ENCODE assay signal across 16 cellular contexts in genomic region chr19:19534556-19535265, GRCh38. TPM values are rescaled to one million over a fixed set of nuclear protein-coding genes. Genes with fewer than 3 reads are reported as not detected.
DNase-seq lines count a peak whose midpoint lies in the region; ATAC-seq, FAIRE-seq and TF ChIP-seq lines count a peak whose summit lies in the region.
"Had no signal": no experiment of that assay in that cellular context is flagged by ENCODE, and none has a peak within 500 bp of the region (broad histone marks: within the 10 kb centered on the region; RNA-seq: fewer than 3 reads in every experiment).

No MANE protein-coding gene starts in this region.

- H3K27ac ChIP-seq in HepG2 (ENCODE audit: extremely low read length, insufficient read depth, low read length) (no peak overlapping the region), small intestine (ENCODE audit: low read depth in 1 of 2, low read length in 1 of 2) (no peak overlapping the region)
- H3K27ac ChIP-seq: KMS-11 had no signal

- no peaks in the 10 kb centered on the region for H4K20me1 ChIP-seq in HepG2 (ENCODE audit: insufficient read depth, low read length)

- H3K9ac ChIP-seq in HepG2 (ENCODE audit: insufficient read depth, low read depth, low read length) = no peak overlapping the region
- H3K9ac ChIP-seq: KMS-11 had no signal

- ATAC-seq in activated T-helper 17 cell treated with anti-CD3 and anti-CD28 coated beads, Interleukin-2, amount 50 U/mL, for 72 hours (replicated peaks) = no peak
- ATAC-seq in HepG2 (no peak), HG03469 (IDR thresholded peaks at IDR 0.05; ENCODE audit: unreplicated experiment) (no peak)
- ATAC-seq: PC-3 had no signal

- no peaks in the 10 kb centered on the region for H3K79me2 ChIP-seq in HepG2 (ENCODE audit: insufficient read depth, low read length)

- intact Hi-C loops in Calu3 (cut with micrococcal nuclease; ENCODE audit: unreplicated experiment) = loop anchor here (10.0 kb wide), 1 partner anchor 420 kb away; no protein-coding TSS in a partner anchor
- intact Hi-C loops in HepG2 (cut with micrococcal nuclease; ENCODE audit: unreplicated experiment) = loop anchor here (5.0 kb wide), 2 partner anchors 108 to 423 kb away; partner anchors contain the start of gene GMIP

- no peak for TF ChIP-seq RAD21 in HepG2 (CRISPR knock-in tag; IDR thresholded peaks at IDR 0.05)

- H3K9me3 ChIP-seq in HepG2 (ENCODE audit: low read length) (no peaks in the 10 kb centered on the region), small intestine (ENCODE audit: control insufficient read depth, low read depth) (no peaks in the 10 kb centered on the region)

- no peak for DNase-seq in Calu3
- DNase-seq in HepG2 (ENCODE audit: low spot score) = no peak
- DNase-seq in small intestine = no peak
- DNase-seq in immature natural killer cell = no peak
- DNase-seq: C1 segment of cervical spinal cord; DMS153; GOT3; NCI-H1436; NCI-H2029; NCI-H2171; NCI-H446 treated with DMSO at 0.1 percent for 48 hours; NK-92 treated with Interleukin-12 subunit alpha and Interleukin-12 subunit beta, amount 100 ng/mL, for 24 hours; PC-3 had no signal

- WGBS in HepG2 (ENCODE audit: low lambda C conversion rate) = 78% methylated on average over 25 of the region's 27 CpGs
- WGBS in small intestine, 3 donors = 74 to 79% (median 75%) methylated on average over 24 to 27 of the region's 27 CpGs

- no peak for TF ChIP-seq EP300 in HepG2 (IDR thresholded peaks at IDR 0.05; ENCODE audit: low read depth in 2 of 2, low read length in 2 of 2)
- TF ChIP-seq EP300 in HepG2 (CRISPR knock-in tag; IDR thresholded peaks at IDR 0.05; ENCODE audit: borderline replicate concordance) = no peak

- peaks cover 25% of the 10 kb centered on the region for H3K36me3 Mint-ChIP-seq in Calu3 (ENCODE audit: insufficient read depth, unreplicated experiment)
- H3K36me3 Mint-ChIP-seq in activated T-helper 17 cell treated with anti-CD3 and anti-CD28 coated beads, Interleukin-2, amount 50 U/mL, for 72 hours (ENCODE audit: low read depth) = peaks cover 5% of the 10 kb centered on the region
- peaks cover 0 to 3% (median 0%) of the 10 kb centered on the region in 3 donors for H3K36me3 Mint-ChIP-seq in immature natural killer cell

- TF ChIP-seq CTCF in Calu3 (IDR thresholded peaks at IDR 0.05; ENCODE audit: unreplicated experiment) = no peak
- no peak for TF ChIP-seq CTCF in HepG2 (CRISPR knock-in tag; IDR thresholded peaks at IDR 0.05)

- H2AFZ ChIP-seq in HepG2 (ENCODE audit: low read length) = no peak overlapping the region

- H3K4me2 ChIP-seq in HepG2 (ENCODE audit: low read depth, low read length) = no peak overlapping the region
- H3K4me2 ChIP-seq: KMS-11 had no signal

- CTCF ChIA-PET in Calu3 (lab: Charles Lee) (no interaction called here), HepG2 (lab: Yijun Ruan, JAX; ENCODE audit: low intra/inter-chr PET ratio, low total read pairs) (no interaction called here)

- FAIRE-seq in HepG2 (lab: Jason Lieb, UNC) = no peak
- FAIRE-seq in small intestine (lab: Jason Lieb, UNC) = no peak

- no peaks in the 10 kb centered on the region; a peak in 1 of 5 replicates for H3K36me3 ChIP-seq in HepG2 (replicated peaks in 1 of 2; ENCODE audit: control insufficient read depth in 1 of 2, insufficient read depth in 2 of 2, low read length in 2 of 2)
- no peaks in the 10 kb centered on the region for H3K36me3 ChIP-seq in small intestine (ENCODE audit: control insufficient read depth in 2 of 2, insufficient read depth in 2 of 2, low read length in 2 of 2)

- peaks cover 9% of the 10 kb centered on the region; the same call in 1 of the 2 replicates for H3K4me1 ChIP-seq in HepG2 (ENCODE audit: insufficient read depth, low read length)
- peaks cover 0 to 5% of the 10 kb centered on the region in 2 donors for H3K4me1 ChIP-seq in small intestine (ENCODE audit: control insufficient read depth in 2 of 2, insufficient read depth in 1 of 2, low read depth in 1 of 2, low read length in 1 of 2)

- 0 out of 5 replicates have a peak, but pooled peaks cover 0 to 6% of the 10 kb centered on the region in 2 experiments for H3K27me3 ChIP-seq in HepG2 (ENCODE audit: control insufficient read depth in 1 of 2, insufficient read depth in 2 of 2, low read length in 2 of 2)
- H3K27me3 ChIP-seq in small intestine (ENCODE audit: control insufficient read depth in 2 of 2, insufficient read depth in 2 of 2, low read length in 2 of 2) = peaks cover 3 to 5% of the 10 kb centered on the region in 2 donors

- peak overlapping the region; percentile 13 for H3K27ac Mint-ChIP-seq in Calu3 (ENCODE audit: unreplicated experiment)
- H3K27ac Mint-ChIP-seq in activated T-helper 17 cell treated with anti-CD3 and anti-CD28 coated beads, Interleukin-2, amount 50 U/mL, for 72 hours = peak overlapping the region; percentile 49
- no peak overlapping the region for H3K27ac Mint-ChIP-seq in immature natural killer cell

- peaks cover 12% of the 10 kb centered on the region for H3K27me3 Mint-ChIP-seq in Calu3 (ENCODE audit: unreplicated experiment)
- H3K27me3 Mint-ChIP-seq in activated T-helper 17 cell treated with anti-CD3 and anti-CD28 coated beads, Interleukin-2, amount 50 U/mL, for 72 hours = peaks cover 5% of the 10 kb centered on the region
- peaks cover 3 to 10% (median 8%) of the 10 kb centered on the region in 3 donors for H3K27me3 Mint-ChIP-seq in immature natural killer cell (ENCODE audit: low read depth in 3 of 3)

- H3K4me3 Mint-ChIP-seq in Calu3 (ENCODE audit: low read depth, unreplicated experiment) (no peak overlapping the region), immature natural killer cell (no peak overlapping the region)
- no peak overlapping the region for H3K4me3 Mint-ChIP-seq in activated T-helper 17 cell treated with anti-CD3 and anti-CD28 coated beads, Interleukin-2, amount 50 U/mL, for 72 hours

- H3K9me3 Mint-ChIP-seq in Calu3 (ENCODE audit: low read depth, unreplicated experiment) (peaks cover 5% of the 10 kb centered on the region), immature natural killer cell (peaks cover 0 to 3% (median 0%) of the 10 kb centered on the region in 6 donors)
- no peaks in the 10 kb centered on the region for H3K9me3 Mint-ChIP-seq in activated T-helper 17 cell treated with anti-CD3 and anti-CD28 coated beads, Interleukin-2, amount 50 U/mL, for 72 hours

- H3K4me3 ChIP-seq in HepG2 (replicated peaks in 1 of 3; ENCODE audit: insufficient read depth in 1 of 3, low read depth in 2 of 3, low read length in 3 of 3) (no peak overlapping the region), small intestine (ENCODE audit: low read depth in 1 of 2, low read length in 2 of 2) (no peak overlapping the region)

- no TSS peak for BruUV-seq in Calu3 (replicated peaks; lab: Mats Ljungman, UMichigan)
- BruUV-seq in HepG2 (replicated peaks; lab: Mats Ljungman, UMichigan) = no TSS peak

- no peak for TF ChIP-seq POLR2A in HepG2 (IDR thresholded peaks at IDR 0.05; ENCODE audit: insufficient read depth in 1 of 2, low read depth in 2 of 2, low read length in 2 of 2)

- POLR2A ChIA-PET in HepG2 (lab: Yijun Ruan, JAX) = no interaction called here

- in situ Hi-C loops in HepG2 (cut with HindIII; ENCODE audit: extremely low pct_ligation_motif_present, low pct_unique_long_range_greater_than_20kb) = loop anchor here (5.0 to 25.0 kb wide), 2 partner anchors 108 to 428 kb away; partner anchors contain the start of gene GMIP

- peaks cover 10% of the 10 kb centered on the region for H3K4me1 Mint-ChIP-seq in Calu3 (ENCODE audit: low read depth, unreplicated experiment)
- peaks cover 13% of the 10 kb centered on the region for H3K4me1 Mint-ChIP-seq in activated T-helper 17 cell treated with anti-CD3 and anti-CD28 coated beads, Interleukin-2, amount 50 U/mL, for 72 hours
- H3K4me1 Mint-ChIP-seq in immature natural killer cell = peaks cover 17 to 18% of the 10 kb centered on the region in 2 donors

RNA-seq across cellular contexts. Expression of gene CILP2, which starts 3.4 kb away (rescaled TPM):
- total RNA-seq in Calu3 (2022) = 1.3 and 1.7 TPM in 2 replicates
- total RNA-seq in activated T-helper 17 cell treated with anti-CD3 and anti-CD28 coated beads, Interleukin-2, amount 50 U/mL, for 72 hours = under 1 TPM; 0.26 to 0.97 TPM
- 0.09 TPM in 1 of 2 replicates, not detected in the other for total RNA-seq in HepG2 (2016; rRNA removed; fragmentation: Illumina TruSeq; extraction: Trizol)
- not detected in 2 replicates for total RNA-seq in HepG2 (2016; cell fraction: cytosol; rRNA removed; fragmentation: Illumina TruSeq; extraction: Trizol; ENCODE audit: low read depth)
- total RNA-seq in HepG2 (2016; cell fraction: insoluble cytoplasmic fraction; rRNA removed; fragmentation: Illumina TruSeq; extraction: Trizol) = 0.15 TPM in 1 of 2 replicates, not detected in the other
- total RNA-seq in HepG2 (2016; cell fraction: membrane; rRNA removed; fragmentation: Illumina TruSeq; extraction: Trizol) = not detected in 2 replicates
- 0.16 and 0.19 TPM in 2 replicates for total RNA-seq in HepG2 (2016; cell fraction: nucleus; rRNA removed; fragmentation: Illumina TruSeq; extraction: Trizol)
- polyA plus RNA-seq in HepG2 (2011; rRNA removed) = 0.18 and 0.37 TPM in 2 replicates
- 0.16 and 0.19 TPM in 2 replicates for polyA plus RNA-seq in HepG2 (2011; cell fraction: cytosol; rRNA removed)
- polyA plus RNA-seq in HepG2 (2011; cell fraction: nucleus; rRNA removed) = 0.66 and 0.74 TPM in 2 replicates
- polyA plus RNA-seq in HepG2 (2012) = 0.31 and 0.51 TPM in 2 replicates
- not detected in 2 replicates for polyA plus RNA-seq in HepG2 (2016; cell fraction: cytosol; fragmentation: Illumina TruSeq; extraction: Trizol; ENCODE audit: low read depth)
- 0.05 and 0.12 TPM in 2 replicates for polyA plus RNA-seq in HepG2 (2016; cell fraction: insoluble cytoplasmic fraction; fragmentation: Illumina TruSeq; extraction: Trizol; ENCODE audit: low read depth)
- not detected in 2 replicates for polyA plus RNA-seq in HepG2 (2016; cell fraction: membrane; fragmentation: Illumina TruSeq; extraction: Trizol; ENCODE audit: low read depth)
- 0.35 and 0.44 TPM in 2 replicates for polyA plus RNA-seq in HepG2 (2016; cell fraction: nucleus; fragmentation: Illumina TruSeq; extraction: Trizol; ENCODE audit: insufficient read depth, low read depth)
- 0.20 and 0.30 TPM in 2 replicates for polyA minus RNA-seq in HepG2 (2011; rRNA and poly(A)+ RNA removed; ENCODE audit: low replicate concordance)
- 0.26 and 0.30 TPM in 2 replicates for polyA minus RNA-seq in HepG2 (2011; cell fraction: cytosol; rRNA and poly(A)+ RNA removed)
- 0.26 and 0.37 TPM in 2 replicates for polyA minus RNA-seq in HepG2 (2011; cell fraction: nucleus; rRNA and poly(A)+ RNA removed)
- under 1 TPM in 1 of 3 donors, not detected in 2; 0.09 TPM for polyA plus RNA-seq in small intestine
- polyA plus RNA-seq in immature natural killer cell = not detected

RNA-seq across cellular contexts. Expression of gene YJEFN3, which starts 6.0 kb away (rescaled TPM):
- total RNA-seq in Calu3 (2022) (10.4 and 12.9 TPM in 2 replicates), HepG2 (2016; rRNA removed; fragmentation: Illumina TruSeq; extraction: Trizol) (0.32 and 0.89 TPM in 2 replicates)
- 10 to 100 TPM in 1 of 2 donors, 1 to 10 TPM in 1; 6.7 to 10.3 TPM for total RNA-seq in activated T-helper 17 cell treated with anti-CD3 and anti-CD28 coated beads, Interleukin-2, amount 50 U/mL, for 72 hours
- 0.30 and 0.44 TPM in 2 replicates for total RNA-seq in HepG2 (2016; cell fraction: cytosol; rRNA removed; fragmentation: Illumina TruSeq; extraction: Trizol; ENCODE audit: low read depth)
- total RNA-seq in HepG2 (2016; cell fraction: insoluble cytoplasmic fraction; rRNA removed; fragmentation: Illumina TruSeq; extraction: Trizol) = 0.19 and 0.69 TPM in 2 replicates
- 0.28 and 0.41 TPM in 2 replicates for total RNA-seq in HepG2 (2016; cell fraction: membrane; rRNA removed; fragmentation: Illumina TruSeq; extraction: Trizol)
- total RNA-seq in HepG2 (2016; cell fraction: nucleus; rRNA removed; fragmentation: Illumina TruSeq; extraction: Trizol) = 1.1 and 1.4 TPM in 2 replicates
- polyA plus RNA-seq in HepG2 (2011; rRNA removed) (4.0 TPM in 2 replicates), small intestine (10 to 100 TPM; 11.2 to 44.1 (median 23.8) TPM), immature natural killer cell (under 1 TPM in 1 of 3 donors, not detected in 2; 0.21 TPM)
- 0.47 and 1.4 TPM in 2 replicates for polyA plus RNA-seq in HepG2 (2011; cell fraction: cytosol; rRNA removed)
- 61.3 and 67.2 TPM in 2 replicates for polyA plus RNA-seq in HepG2 (2011; cell fraction: nucleus; rRNA removed)
- 5.6 and 8.4 TPM in 2 replicates for polyA plus RNA-seq in HepG2 (2012)
- polyA plus RNA-seq in HepG2 (2016; cell fraction: cytosol; fragmentation: Illumina TruSeq; extraction: Trizol; ENCODE audit: low read depth) = 0.37 TPM in 1 of 2 replicates, not detected in the other
- polyA plus RNA-seq in HepG2 (2016; cell fraction: insoluble cytoplasmic fraction; fragmentation: Illumina TruSeq; extraction: Trizol; ENCODE audit: low read depth) = 0.09 TPM in 1 of 2 replicates, not detected in the other
- not detected in 2 replicates for polyA plus RNA-seq in HepG2 (2016; cell fraction: membrane; fragmentation: Illumina TruSeq; extraction: Trizol; ENCODE audit: low read depth)
- polyA plus RNA-seq in HepG2 (2016; cell fraction: nucleus; fragmentation: Illumina TruSeq; extraction: Trizol; ENCODE audit: insufficient read depth, low read depth) = 9.8 and 10.6 TPM in 2 replicates
- polyA minus RNA-seq in HepG2 (2011; rRNA and poly(A)+ RNA removed; ENCODE audit: low replicate concordance) = 0.86 and 2.2 TPM in 2 replicates
- polyA minus RNA-seq in HepG2 (2011; cell fraction: cytosol; rRNA and poly(A)+ RNA removed) = 0.49 TPM in 1 of 2 replicates, not detected in the other
- polyA minus RNA-seq in HepG2 (2011; cell fraction: nucleus; rRNA and poly(A)+ RNA removed) = 5.0 and 5.3 TPM in 2 replicates

RNA-seq across cellular contexts. Expression of gene NDUFA13, which starts 18.7 kb away (rescaled TPM):
- total RNA-seq in Calu3 (2022) = 191 and 193 TPM in 2 replicates
- total RNA-seq in activated T-helper 17 cell treated with anti-CD3 and anti-CD28 coated beads, Interleukin-2, amount 50 U/mL, for 72 hours = 100 to 1,000 TPM; 276 to 397 TPM
- total RNA-seq in HepG2 (2016; rRNA removed; fragmentation: Illumina TruSeq; extraction: Trizol) = 278 and 337 TPM in 2 replicates
- 98.4 and 99.8 TPM in 2 replicates for total RNA-seq in HepG2 (2016; cell fraction: cytosol; rRNA removed; fragmentation: Illumina TruSeq; extraction: Trizol; ENCODE audit: low read depth)
- total RNA-seq in HepG2 (2016; cell fraction: insoluble cytoplasmic fraction; rRNA removed; fragmentation: Illumina TruSeq; extraction: Trizol) = 323 and 362 TPM in 2 replicates
- total RNA-seq in HepG2 (2016; cell fraction: membrane; rRNA removed; fragmentation: Illumina TruSeq; extraction: Trizol) = 84.6 and 89.0 TPM in 2 replicates
- 193 and 208 TPM in 2 replicates for total RNA-seq in HepG2 (2016; cell fraction: nucleus; rRNA removed; fragmentation: Illumina TruSeq; extraction: Trizol)
- 366 and 368 TPM in 2 replicates for polyA plus RNA-seq in HepG2 (2011; rRNA removed)
- polyA plus RNA-seq in HepG2 (2011; cell fraction: cytosol; rRNA removed) = 715 and 846 TPM in 2 replicates
- 199 and 226 TPM in 2 replicates for polyA plus RNA-seq in HepG2 (2011; cell fraction: nucleus; rRNA removed)
- 207 and 262 TPM in 2 replicates for polyA plus RNA-seq in HepG2 (2012)
- 72.4 and 85.3 TPM in 2 replicates for polyA plus RNA-seq in HepG2 (2016; cell fraction: cytosol; fragmentation: Illumina TruSeq; extraction: Trizol; ENCODE audit: low read depth)
- 186 TPM in 2 replicates for polyA plus RNA-seq in HepG2 (2016; cell fraction: insoluble cytoplasmic fraction; fragmentation: Illumina TruSeq; extraction: Trizol; ENCODE audit: low read depth)
- polyA plus RNA-seq in HepG2 (2016; cell fraction: membrane; fragmentation: Illumina TruSeq; extraction: Trizol; ENCODE audit: low read depth) = 52.4 and 56.3 TPM in 2 replicates
- 235 and 237 TPM in 2 replicates for polyA plus RNA-seq in HepG2 (2016; cell fraction: nucleus; fragmentation: Illumina TruSeq; extraction: Trizol; ENCODE audit: insufficient read depth, low read depth)
- polyA minus RNA-seq in HepG2 (2011; rRNA and poly(A)+ RNA removed; ENCODE audit: low replicate concordance) = 73.2 and 83.5 TPM in 2 replicates
- polyA minus RNA-seq in HepG2 (2011; cell fraction: cytosol; rRNA and poly(A)+ RNA removed) = 58.6 and 70.0 TPM in 2 replicates
- 42.1 and 44.4 TPM in 2 replicates for polyA minus RNA-seq in HepG2 (2011; cell fraction: nucleus; rRNA and poly(A)+ RNA removed)
- 100 to 1,000 TPM; 337 to 344 (median 341) TPM for polyA plus RNA-seq in small intestine
- 100 to 1,000 TPM; 242 to 566 (median 301) TPM for polyA plus RNA-seq in immature natural killer cell

RNA-seq across cellular contexts. Expression of gene TSSK6, which starts 19.4 kb away (rescaled TPM):
- total RNA-seq in Calu3 (2022) = 2.8 and 3.1 TPM in 2 replicates
- 1 to 10 TPM; 4.1 to 4.5 TPM for total RNA-seq in activated T-helper 17 cell treated with anti-CD3 and anti-CD28 coated beads, Interleukin-2, amount 50 U/mL, for 72 hours
- 0.71 and 0.86 TPM in 2 replicates for total RNA-seq in HepG2 (2016; rRNA removed; fragmentation: Illumina TruSeq; extraction: Trizol)
- 0.35 and 0.40 TPM in 2 replicates for total RNA-seq in HepG2 (2016; cell fraction: cytosol; rRNA removed; fragmentation: Illumina TruSeq; extraction: Trizol; ENCODE audit: low read depth)
- 0.65 and 0.85 TPM in 2 replicates for total RNA-seq in HepG2 (2016; cell fraction: insoluble cytoplasmic fraction; rRNA removed; fragmentation: Illumina TruSeq; extraction: Trizol)
- total RNA-seq in HepG2 (2016; cell fraction: membrane; rRNA removed; fragmentation: Illumina TruSeq; extraction: Trizol) = 0.83 and 1.3 TPM in 2 replicates
- 0.50 and 1.3 TPM in 2 replicates for total RNA-seq in HepG2 (2016; cell fraction: nucleus; rRNA removed; fragmentation: Illumina TruSeq; extraction: Trizol)
- polyA plus RNA-seq in HepG2 (2011; rRNA removed) = 1.2 and 2.0 TPM in 2 replicates
- polyA plus RNA-seq in HepG2 (2011; cell fraction: cytosol; rRNA removed) = 1.4 and 2.8 TPM in 2 replicates
- 6.3 and 8.3 TPM in 2 replicates for polyA plus RNA-seq in HepG2 (2011; cell fraction: nucleus; rRNA removed)
- 0.81 and 1.2 TPM in 2 replicates for polyA plus RNA-seq in HepG2 (2012)
- polyA plus RNA-seq in HepG2 (2016; cell fraction: cytosol; fragmentation: Illumina TruSeq; extraction: Trizol; ENCODE audit: low read depth) = 0.16 and 0.19 TPM in 2 replicates
- 1.1 and 1.7 TPM in 2 replicates for polyA plus RNA-seq in HepG2 (2016; cell fraction: insoluble cytoplasmic fraction; fragmentation: Illumina TruSeq; extraction: Trizol; ENCODE audit: low read depth)
- 0.68 and 0.82 TPM in 2 replicates for polyA plus RNA-seq in HepG2 (2016; cell fraction: membrane; fragmentation: Illumina TruSeq; extraction: Trizol; ENCODE audit: low read depth)
- polyA plus RNA-seq in HepG2 (2016; cell fraction: nucleus; fragmentation: Illumina TruSeq; extraction: Trizol; ENCODE audit: insufficient read depth, low read depth) = 1.3 and 2.4 TPM in 2 replicates
- 2.0 and 5.3 TPM in 2 replicates for polyA minus RNA-seq in HepG2 (2011; rRNA and poly(A)+ RNA removed; ENCODE audit: low replicate concordance)
- polyA minus RNA-seq in HepG2 (2011; cell fraction: cytosol; rRNA and poly(A)+ RNA removed) = 1.3 and 1.5 TPM in 2 replicates
- 1.9 and 3.7 TPM in 2 replicates for polyA minus RNA-seq in HepG2 (2011; cell fraction: nucleus; rRNA and poly(A)+ RNA removed)
- 1 to 10 TPM; 1.9 to 3.4 (median 2.0) TPM for polyA plus RNA-seq in small intestine
- under 1 TPM in 2 of 3 donors, not detected in 1; 0.66 to 0.96 TPM for polyA plus RNA-seq in immature natural killer cell

Comparison
In these comparisons a context has a peak if more than half of its experiments do, and no peak if none do; other contexts are left out.
1. H3K27ac Mint-ChIP-seq: peak in Calu3 (single experiment) and activated T-helper 17 cell treated with anti-CD3 and anti-CD28 coated beads, Interleukin-2, amount 50 U/mL, for 72 hours (single experiment); none in immature natural killer cell (0 of 6).